ENCODE assay signal across 7 cellular contexts in genomic region chr13:40665061-40665753, GRCh38. TPM values are rescaled to one million over a fixed set of nuclear protein-coding genes. Genes with fewer than 3 reads are reported as not detected.
A peak's percentile ranks its signal among the peaks of the same experiment; 100 is the strongest.
DNase-seq lines count a peak whose midpoint lies in the region; ATAC-seq and TF ChIP-seq lines count a peak whose summit lies in the region.

No MANE protein-coding gene starts in this region.

- peak overlapping the region; percentile 41 for H3K4me3 ChIP-seq in WI38 (ENCODE audit: low read depth, low read length)
- peak overlapping the region; percentile 44 to 92 (median 83) for H3K4me3 ChIP-seq in dorsolateral prefrontal cortex
- peak overlapping the region; percentile 98 for H3K4me3 ChIP-seq in lower lobe of right lung

- H3K27me3 ChIP-seq in dorsolateral prefrontal cortex (peaks cover 0 to 34% (median 2%) of the 10 kb centered on the region in 45 donors), lower lobe of right lung (ENCODE audit: low read depth) (no peaks in the 10 kb centered on the region)

- no peaks in the 10 kb centered on the region for H3K9me3 Mint-ChIP-seq in stimulated activated memory B cell treated with anti-CD40 and anti-IgM and Interleukin-4, amounts not matched to agents 10 μg/mL and 1 μg/mL and 100 μg/mL, for 72 hours

- intact Hi-C loops in dorsolateral prefrontal cortex (cut with DNase I) = loop anchor here (5.0 to 10.0 kb wide), 5 partner anchors 80 to 888 kb away; no protein-coding TSS in a partner anchor
- intact Hi-C loops in lower lobe of right lung (cut with DNase I) = loop anchor here (10.0 kb wide), 1 partner anchor 70 kb away; no protein-coding TSS in a partner anchor

- H3K4me3 Mint-ChIP-seq in stimulated activated memory B cell treated with anti-CD40 and anti-IgM and Interleukin-4, amounts not matched to agents 10 μg/mL and 1 μg/mL and 100 μg/mL, for 72 hours = peak overlapping the region; percentile 92

- peaks cover 49% of the 10 kb centered on the region for H3K4me1 ChIP-seq in lower lobe of right lung

- peak overlapping the region; percentile 95 for H3K27ac Mint-ChIP-seq in stimulated activated memory B cell treated with anti-CD40 and anti-IgM and Interleukin-4, amounts not matched to agents 10 μg/mL and 1 μg/mL and 100 μg/mL, for 72 hours

- H3K9me3 ChIP-seq in lower lobe of right lung = no peaks in the 10 kb centered on the region

- H3K27ac ChIP-seq in dorsolateral prefrontal cortex = peak overlapping the region in 58 of 59 donors; percentile 48 to 99 (median 91)
- peak overlapping the region; percentile 99 for H3K27ac ChIP-seq in lower lobe of right lung

- DNase-seq in dorsolateral prefrontal cortex (peak in 4 of 10 donors; percentile 12 to 50 (median 35)), lower lobe of right lung (peak; percentile 69), NCI-H2227 (lab: John Stamatoyannopoulos, UW; ENCODE audit: unreplicated experiment) (no peak)

- H3K36me3 ChIP-seq in lower lobe of right lung = no peaks in the 10 kb centered on the region

- H3K4me1 Mint-ChIP-seq in stimulated activated memory B cell treated with anti-CD40 and anti-IgM and Interleukin-4, amounts not matched to agents 10 μg/mL and 1 μg/mL and 100 μg/mL, for 72 hours = peaks cover 50% of the 10 kb centered on the region

- ATAC-seq in GM18861 (IDR thresholded peaks at IDR 0.05; ENCODE audit: unreplicated experiment) (peak; percentile 1), HG03135 (IDR thresholded peaks at IDR 0.05; ENCODE audit: unreplicated experiment) (peak; percentile 2), lower lobe of right lung (peak; percentile 39 to 43)
- ATAC-seq in stimulated activated memory B cell treated with anti-CD40 and anti-IgM and Interleukin-4, amounts not matched to agents 10 μg/mL and 1 μg/mL and 100 μg/mL, for 72 hours = peak; percentile 44

- TF ChIP-seq CTCF in WI38 (IDR thresholded peaks at IDR 0.05; ENCODE audit: low read depth, low read length) (no peak), dorsolateral prefrontal cortex (IDR thresholded peaks at IDR 0.05 in 54 of 56, conservative IDR thresholded peaks at IDR 0.05 in 2 of 56; ENCODE audit: low read depth in 1 of 56, partially characterized antibody in 56 of 56) (peak in 4 of 56 donors; percentile 2 to 13 (median 9)), lower lobe of right lung (IDR thresholded peaks at IDR 0.05) (no peak)

- no peaks in the 10 kb centered on the region for H3K36me3 Mint-ChIP-seq in stimulated activated memory B cell treated with anti-CD40 and anti-IgM and Interleukin-4, amounts not matched to agents 10 μg/mL and 1 μg/mL and 100 μg/mL, for 72 hours

- no peaks in the 10 kb centered on the region for H3K27me3 Mint-ChIP-seq in stimulated activated memory B cell treated with anti-CD40 and anti-IgM and Interleukin-4, amounts not matched to agents 10 μg/mL and 1 μg/mL and 100 μg/mL, for 72 hours

RNA-seq across cellular contexts. Expression of gene FOXO1, which starts 1.2 kb away (rescaled TPM):
- total RNA-seq in dorsolateral prefrontal cortex = 10 to 100 TPM in 118 of 120 experiments, 1 to 10 TPM in 2; 9.8 to 31.6 (median 16.3) TPM
- total RNA-seq in lower lobe of right lung = 19.9 TPM

Comparison
In these comparisons a context has a peak if more than half of its experiments do, and no peak if none do; other contexts are left out.
1. H3K4me3 ChIP-seq: peak in every context shown above with its lines; median percentile 98 in lower lobe of right lung; 83 in dorsolateral prefrontal cortex; 41 in WI38.